In genomic region chr5:160087244-160087643, GRCh38 we compare ENCODE assay signal across 18 cellular contexts. TPM values are rescaled to one million over a fixed set of nuclear protein-coding genes. Genes with fewer than 3 reads are reported as not detected.
DNase-seq lines count a peak whose midpoint lies in the region; ATAC-seq, FAIRE-seq and TF ChIP-seq lines count a peak whose summit lies in the region.
"Had no signal": no experiment of that assay in that cellular context is flagged by ENCODE, and none has a peak within 500 bp of the region (broad histone marks: within the 10 kb centered on the region; RNA-seq: fewer than 3 reads in every experiment).

No MANE protein-coding gene starts in this region.

- intact Hi-C loops in pancreas (cut with DNase I), result no loop called here
- intact Hi-C loops in ascending aorta (cut with DNase I), result no loop called here
- intact Hi-C loops in posterior cingulate gyrus (cut with DNase I), result no loop called here

- no peak overlapping the region for H2AK5ac ChIP-seq in mesendoderm (ENCODE audit: low read length)

- no peaks in the 10 kb centered on the region for H3K9me3 Mint-ChIP-seq in GM23338
- no peaks in the 10 kb centered on the region for H3K9me3 Mint-ChIP-seq in endodermal cell
- peaks cover 3% of the 10 kb centered on the region for H3K9me3 Mint-ChIP-seq in glutamatergic neuron (ENCODE audit: unreplicated experiment)
- H3K9me3 Mint-ChIP-seq: CD8-positive, alpha-beta memory T cell had no signal

- H2BK15ac ChIP-seq in mesendoderm (replicated peaks; ENCODE audit: low read depth), result no peak overlapping the region

- H3K56ac ChIP-seq in mesendoderm (ENCODE audit: low read length), result no peak overlapping the region

- H3K4ac ChIP-seq in mesendoderm (ENCODE audit: low read depth, low read length), result no peak overlapping the region

- H3K9me3 ChIP-seq in endodermal cell (ENCODE audit: control insufficient read depth, low read length) (no peaks in the 10 kb centered on the region), pancreas (no peaks in the 10 kb centered on the region), ascending aorta (no peaks in the 10 kb centered on the region), MM.1S (replicated peaks; ENCODE audit: insufficient read depth, low read length) (no peaks in the 10 kb centered on the region)
- H3K9me3 ChIP-seq: BLaER1, Caco-2 had no signal

- peaks cover 13% of the 10 kb centered on the region for H3K4me1 ChIP-seq in GM23338 (ENCODE audit: insufficient read depth)
- no peaks in the 10 kb centered on the region for H3K4me1 ChIP-seq in endodermal cell (ENCODE audit: control insufficient read depth, insufficient read depth, low read length)
- H3K4me1 ChIP-seq in mesendoderm (ENCODE audit: control insufficient read depth, low read depth, low read length), result no peaks in the 10 kb centered on the region
- peaks cover 0 to 4% (median 0%) of the 10 kb centered on the region in 3 donors for H3K4me1 ChIP-seq in pancreas
- peaks cover 0 to 10% of the 10 kb centered on the region in 2 donors for H3K4me1 ChIP-seq in ascending aorta
- no peaks in the 10 kb centered on the region for H3K4me1 ChIP-seq in MM.1S (ENCODE audit: low read length)
- H3K4me1 ChIP-seq: BLaER1 had no signal

- no peak overlapping the region for H3K27ac Mint-ChIP-seq in GM23338
- H3K27ac Mint-ChIP-seq in endodermal cell, result peak overlapping the region; percentile 69
- H3K27ac Mint-ChIP-seq in glutamatergic neuron (ENCODE audit: unreplicated experiment), result no peak overlapping the region
- H3K27ac Mint-ChIP-seq: CD8-positive, alpha-beta memory T cell had no signal

- no peak overlapping the region for H2BK5ac ChIP-seq in mesendoderm (ENCODE audit: low read length)

- H3K9me2 ChIP-seq in GM23338 (ENCODE audit: insufficient read depth) (no peaks in the 10 kb centered on the region), MM.1S (replicated peaks; ENCODE audit: insufficient read depth, low read length) (no peaks in the 10 kb centered on the region)

- no peak overlapping the region for H3K18ac ChIP-seq in mesendoderm (ENCODE audit: low read length)

- H3K4me1 Mint-ChIP-seq in GM23338 (peaks cover 19% of the 10 kb centered on the region), endodermal cell (peaks cover 8% of the 10 kb centered on the region), glutamatergic neuron (ENCODE audit: low read depth, unreplicated experiment) (peaks cover 23% of the 10 kb centered on the region)

- H3K23ac ChIP-seq in mesendoderm (ENCODE audit: low read length), result no peak overlapping the region

- H2AFZ ChIP-seq in GM23338, result no peak overlapping the region
- no peak overlapping the region for H2AFZ ChIP-seq in MM.1S (ENCODE audit: low read length)

- H3K9ac ChIP-seq in endodermal cell (ENCODE audit: extremely low read depth, low read length, poor library complexity, severe bottlenecking) (peak overlapping the region; percentile 6), mesendoderm (ENCODE audit: low read length) (no peak overlapping the region), MM.1S (ENCODE audit: low read length) (no peak overlapping the region)
- H3K9ac ChIP-seq: BLaER1 had no signal

- H3K79me2 ChIP-seq in GM23338 (replicated peaks; ENCODE audit: insufficient read depth), result no peaks in the 10 kb centered on the region
- H3K79me2 ChIP-seq in mesendoderm (ENCODE audit: control insufficient read depth, insufficient read depth, low read length), result no peaks in the 10 kb centered on the region
- no peaks in the 10 kb centered on the region for H3K79me2 ChIP-seq in MM.1S (ENCODE audit: low read length)

- H4K20me1 ChIP-seq in GM23338 (replicated peaks; ENCODE audit: insufficient read depth) (no peaks in the 10 kb centered on the region), MM.1S (ENCODE audit: insufficient read depth, low read length) (no peaks in the 10 kb centered on the region)
- H4K20me1 ChIP-seq: BLaER1 had no signal

- H3K4me2 ChIP-seq in GM23338, result no peak overlapping the region
- no peak overlapping the region for H3K4me2 ChIP-seq in mesendoderm (ENCODE audit: low read length)
- no peak overlapping the region for H3K4me2 ChIP-seq in MM.1S (ENCODE audit: low read depth, low read length)
- H3K4me2 ChIP-seq: BLaER1 had no signal

- H3K27ac ChIP-seq in GM23338 (ENCODE audit: low read depth) (no peak overlapping the region), endodermal cell (ENCODE audit: low read depth, low read length) (no peak overlapping the region), mesendoderm (ENCODE audit: low read depth, low read length) (no peak overlapping the region), pancreas (peak overlapping the region in 1 of 4 donors; percentile 37), ascending aorta (no peak overlapping the region), MM.1S (ENCODE audit: low read length) (no peak overlapping the region)
- H3K27ac ChIP-seq: BLaER1 had no signal

- no peak overlapping the region for H4K5ac ChIP-seq in mesendoderm (ENCODE audit: low read length)

- FAIRE-seq in pancreas (lab: Jason Lieb, UNC), result no peak
- FAIRE-seq: GM19239, HTR-8/SVneo had no signal

- no peak overlapping the region for H3K4me3 Mint-ChIP-seq in GM23338
- no peak overlapping the region for H3K4me3 Mint-ChIP-seq in endodermal cell
- no peak overlapping the region for H3K4me3 Mint-ChIP-seq in glutamatergic neuron (ENCODE audit: unreplicated experiment)
- H3K4me3 Mint-ChIP-seq: CD8-positive, alpha-beta memory T cell had no signal

- no peaks in the 10 kb centered on the region for H3F3A ChIP-seq in GM23338 (replicated peaks; ENCODE audit: low read depth)
- no peaks in the 10 kb centered on the region for H3F3A ChIP-seq in MM.1S (ENCODE audit: insufficient read depth, low read length)

- H3K27me3 Mint-ChIP-seq in GM23338 (ENCODE audit: insufficient read depth, low read depth, poor library complexity) (peaks cover 3% of the 10 kb centered on the region), endodermal cell (ENCODE audit: insufficient read depth) (no peaks in the 10 kb centered on the region), glutamatergic neuron (ENCODE audit: unreplicated experiment) (no peaks in the 10 kb centered on the region)
- H3K27me3 Mint-ChIP-seq: CD8-positive, alpha-beta memory T cell had no signal

- no peak overlapping the region for H2BK120ac ChIP-seq in mesendoderm (ENCODE audit: low read depth, low read length)

- H3K4me3 ChIP-seq in GM23338, result no peak overlapping the region
- no peak overlapping the region for H3K4me3 ChIP-seq in endodermal cell (ENCODE audit: low read length)
- no peak overlapping the region for H3K4me3 ChIP-seq in mesendoderm (ENCODE audit: low read length)
- H3K4me3 ChIP-seq in pancreas, result no peak overlapping the region
- H3K4me3 ChIP-seq in ascending aorta, result no peak overlapping the region
- H3K4me3 ChIP-seq in MM.1S (ENCODE audit: low read length), result no peak overlapping the region
- H3K4me3 ChIP-seq: BLaER1 had no signal

- no peak overlapping the region for H4K8ac ChIP-seq in mesendoderm (ENCODE audit: low read depth, low read length)

- H3K27me3 ChIP-seq in GM23338 (ENCODE audit: insufficient read depth) (no peaks in the 10 kb centered on the region), endodermal cell (ENCODE audit: control insufficient read depth, insufficient read depth, low read length, poor library complexity, severe bottlenecking) (no peaks in the 10 kb centered on the region), mesendoderm (ENCODE audit: insufficient read depth, low read length, poor library complexity) (no peaks in the 10 kb centered on the region), pancreas (no peaks in the 10 kb centered on the region), ascending aorta (no peaks in the 10 kb centered on the region), MM.1S (replicated peaks; ENCODE audit: insufficient read depth, low read length) (no peaks in the 10 kb centered on the region)
- H3K27me3 ChIP-seq: BLaER1 had no signal

- peak; percentile 34 for ATAC-seq in GM23338
- peak in 3 of 4 donors; percentile 37 to 64 (median 43) for ATAC-seq in pancreas
- ATAC-seq: HCT116 had no signal

- WGBS in endodermal cell (ENCODE audit: insufficient coverage in 1 of 2, insufficient read length in 1 of 2), 2 experiments, result 94% methylated on average over 1 of the region's 1 CpG; no CpG with 5 or more reads in 1 of the 2 experiments
- WGBS in mesendoderm (ENCODE audit: extremely low coverage, insufficient coverage, low lambda C conversion rate), result no CpG with 5 or more reads among the region's 1 CpG
- 69 to 74% methylated on average over 1 of the region's 1 CpG for WGBS in pancreas, 2 donors

- H3K36me3 ChIP-seq in GM23338 (ENCODE audit: insufficient read depth), result peaks cover 2% of the 10 kb centered on the region; the same call in 1 of the 2 replicates
- peaks cover 13% of the 10 kb centered on the region for H3K36me3 ChIP-seq in endodermal cell (ENCODE audit: control insufficient read depth, insufficient read depth, low read length)
- H3K36me3 ChIP-seq in mesendoderm (ENCODE audit: control insufficient read depth, insufficient read depth, low read length), result no peaks in the 10 kb centered on the region
- H3K36me3 ChIP-seq in pancreas, result peaks cover 0 to 4% (median 0%) of the 10 kb centered on the region in 3 donors
- peaks cover 2 to 4% of the 10 kb centered on the region in 2 donors for H3K36me3 ChIP-seq in ascending aorta
- 0 out of 2 replicates have a peak, but pooled peaks cover under 1% of the 10 kb centered on the region for H3K36me3 ChIP-seq in MM.1S (replicated peaks; ENCODE audit: insufficient read depth, low read length)

- TF ChIP-seq CTCF in GM23338 (conservative IDR thresholded peaks at IDR 0.05; ENCODE audit: low read depth in 2 of 2) (no peak), endodermal cell (conservative IDR thresholded peaks at IDR 0.05) (no peak), pancreas (IDR thresholded peaks at IDR 0.05) (no peak), ascending aorta (IDR thresholded peaks at IDR 0.05) (no peak), MM.1S (IDR thresholded peaks at IDR 0.05; ENCODE audit: low read length) (no peak), glutamatergic neuron (IDR thresholded peaks at IDR 0.05; ENCODE audit: partially characterized antibody, unreplicated experiment) (no peak)

- peaks cover 6% of the 10 kb centered on the region; the same call in 2 of the 3 replicates for H3K36me3 Mint-ChIP-seq in GM23338 (ENCODE audit: low read depth)
- peaks cover 6% of the 10 kb centered on the region for H3K36me3 Mint-ChIP-seq in endodermal cell (ENCODE audit: low read depth)
- no peaks in the 10 kb centered on the region for H3K36me3 Mint-ChIP-seq in glutamatergic neuron (ENCODE audit: unreplicated experiment)

- DNase-seq in GM23338 (ENCODE audit: low spot score) (no peak), endodermal cell (no peak), mesendoderm (peak; percentile 35), pancreas (no peak), ascending aorta (ENCODE audit: low spot score in 2 of 2) (no peak), MM.1S (no peak), posterior cingulate gyrus (no peak), glutamatergic neuron (no peak)
- DNase-seq: 8988T; AML-193; Caco-2; CD8-positive, alpha-beta memory T cell; DMS53; GF-D8 had no signal

- H3K79me1 ChIP-seq in mesendoderm (ENCODE audit: low read length), result peaks cover under 1% of the 10 kb centered on the region

RNA-seq across cellular contexts. Expression of gene PWWP2A, which starts 32.0 kb away (rescaled TPM):
- total RNA-seq in GM23338 (2014; rRNA removed; shearing (Covaris generic)), result 60.5 and 81.6 TPM in 2 replicates
- polyA plus RNA-seq in GM23338 (2016; fragmentation: Nextera tagmentation; extraction: Ambion mirVana), result 48.7 and 51.5 TPM in 2 replicates
- total RNA-seq in endodermal cell, result 10 to 100 TPM; 51.0 to 52.6 TPM
- polyA plus RNA-seq in endodermal cell (2013, experiment 1 of 2), result 26.9 TPM
- polyA plus RNA-seq in endodermal cell (2013, experiment 2 of 2), result 29.1 TPM
- polyA plus RNA-seq in mesendoderm (2013, experiment 1 of 2), result 29.9 TPM
- polyA plus RNA-seq in mesendoderm (2013, experiment 2 of 2), result 29.7 TPM
- 10 to 100 TPM in 4 of 6 donors, 1 to 10 TPM in 2; 8.3 to 14.5 (median 11.8) TPM for total RNA-seq in pancreas
- 1 to 10 TPM; 7.9 to 9.7 TPM for polyA plus RNA-seq in pancreas
- total RNA-seq in ascending aorta, result 43.4 TPM
- total RNA-seq in glutamatergic neuron (ENCODE audit: unreplicated experiment), result 75.7 TPM
